14 cellular contexts compared by ENCODE assay signal in the genomic region with DNA sequence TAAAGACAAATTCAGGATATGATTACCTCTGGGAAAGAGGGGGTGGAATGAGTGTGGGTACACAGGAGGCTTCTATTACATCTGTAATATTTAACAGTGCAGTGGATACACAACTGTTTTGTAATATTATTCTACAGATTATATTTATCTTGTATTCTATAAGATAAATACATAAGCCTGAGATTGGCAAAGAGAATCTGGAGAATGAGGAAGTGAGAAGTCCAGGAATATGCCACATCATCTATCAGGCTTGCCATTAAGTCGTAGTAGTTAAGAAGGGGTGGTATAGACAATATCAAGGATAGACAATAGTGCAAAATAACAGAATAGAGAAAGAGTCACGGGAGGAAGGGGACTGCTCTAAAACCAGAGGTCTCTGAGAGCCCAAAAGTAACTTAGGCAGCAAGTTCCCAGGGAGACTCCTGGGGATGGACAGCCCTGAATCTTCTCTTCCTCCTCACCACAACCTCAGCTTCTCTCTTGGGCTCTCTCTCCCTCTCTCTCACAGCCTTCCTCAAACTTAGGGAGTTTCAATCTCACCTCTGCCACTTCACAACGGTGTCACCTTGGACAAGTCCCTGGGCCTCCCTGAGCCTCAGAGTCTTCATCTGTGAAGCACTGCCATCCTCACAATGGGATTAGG. TPM values are rescaled to one million over a fixed set of nuclear protein-coding genes. Genes with fewer than 3 reads are reported as not detected.
DNase-seq lines count a peak whose midpoint lies in the region; ATAC-seq and TF ChIP-seq lines count a peak whose summit lies in the region.
"Had no signal": no experiment of that assay in that cellular context is flagged by ENCODE, and none has a peak within 500 bp of the region (broad histone marks: within the 10 kb centered on the region; RNA-seq: fewer than 3 reads in every experiment).

No MANE protein-coding gene starts in this region.

- ATAC-seq in upper lobe of left lung (ENCODE audit: low FRiP score in 2 of 2) (peak in 1 of 2 donors; percentile 53), HG03025 (IDR thresholded peaks at IDR 0.05; ENCODE audit: low FRiP score, unreplicated experiment) (no peak)
- ATAC-seq: stimulated activated memory B cell treated with anti-CD40 and anti-IgM and Interleukin-4, amounts not matched to agents 10 μg/mL and 1 μg/mL and 100 μg/mL, for 72 hours had no signal

- H3K4me3 ChIP-seq in fibroblast of lung (replicated peaks in 1 of 4; ENCODE audit: control extremely low read depth in 1 of 4, insufficient read depth in 1 of 4, low read depth in 3 of 4, low read length in 4 of 4) = no peak overlapping the region
- H3K4me3 ChIP-seq in upper lobe of left lung = no peak overlapping the region

- 40 to 57% methylated on average over 3 of the region's 3 CpGs for WGBS in upper lobe of left lung, 2 donors

- TF ChIP-seq POLR2A in upper lobe of left lung (IDR thresholded peaks at IDR 0.05) = no peak

- H3K36me3 ChIP-seq in fibroblast of lung (ENCODE audit: control insufficient read depth, insufficient read depth, low read length) (no peaks in the 10 kb centered on the region), upper lobe of left lung (no peaks in the 10 kb centered on the region)
- H3K36me3 ChIP-seq: esophagus squamous epithelium had no signal

- no peaks in the 10 kb centered on the region for H3K4me1 ChIP-seq in fibroblast of lung (ENCODE audit: control insufficient read depth, extremely low read depth, insufficient read depth, low read length)
- peaks cover 0 to 15% (median 3%) of the 10 kb centered on the region in 4 donors for H3K4me1 ChIP-seq in upper lobe of left lung

- no peak overlapping the region for H3K9ac ChIP-seq in fibroblast of lung (ENCODE audit: insufficient read depth, low read length)

- H3K79me2 ChIP-seq in fibroblast of lung (ENCODE audit: control insufficient read depth, insufficient read depth, low read length) = no peaks in the 10 kb centered on the region

- peak; percentile 38 for DNase-seq in activated effector memory CD4-positive, alpha-beta T cell treated with anti-CD3 and anti-CD28 coated beads, Interleukin-2, amount 50 U/mL, for 16 hours
- no peak for DNase-seq in activated effector memory CD4-positive, alpha-beta T cell treated with Interleukin-2 at 50 U/mL for 16 hours
- DNase-seq in RPMI8226 (peak; percentile 20), fibroblast of lung (ENCODE audit: low read depth in 2 of 2) (no peak), upper lobe of left lung (no peak), NCI-H510A (lab: John Stamatoyannopoulos, UW) (no peak), HPDE6-E6E7 (ENCODE audit: extremely low spot score) (no peak)
- DNase-seq: cortex of kidney, esophagus squamous epithelium, hippocampal formation, NCI-H524 treated with DMSO at 0.1 percent for 48 hours, T-helper 2 cell had no signal

- H3K27ac ChIP-seq in fibroblast of lung (ENCODE audit: insufficient read depth, low read length) (no peak overlapping the region), upper lobe of left lung (peak overlapping the region; percentile 24 to 58 (median 42))

- H3K27me3 ChIP-seq in fibroblast of lung (ENCODE audit: control insufficient read depth, insufficient read depth, low read length) (no peaks in the 10 kb centered on the region), upper lobe of left lung (no peaks in the 10 kb centered on the region)
- H3K27me3 ChIP-seq: esophagus squamous epithelium had no signal

- peak overlapping the region; percentile 25 for H2AFZ ChIP-seq in fibroblast of lung (ENCODE audit: low read length)

- no peak for TF ChIP-seq EP300 in upper lobe of left lung (IDR thresholded peaks at IDR 0.05)

- H3K9me3 ChIP-seq in fibroblast of lung (ENCODE audit: control insufficient read depth, insufficient read depth, low read depth, low read length) (no peaks in the 10 kb centered on the region), upper lobe of left lung (no peaks in the 10 kb centered on the region)
- H3K9me3 ChIP-seq: esophagus squamous epithelium had no signal

- no peak overlapping the region for H3K4me2 ChIP-seq in fibroblast of lung (ENCODE audit: extremely low read depth, insufficient read depth, low read length)

- TF ChIP-seq CTCF in fibroblast of lung (conservative IDR thresholded peaks at IDR 0.05 in 1 of 2, IDR thresholded peaks at IDR 0.05 in 1 of 2; ENCODE audit: low read depth in 1 of 2, low read length in 2 of 2) (no peak), upper lobe of left lung (IDR thresholded peaks at IDR 0.05) (no peak)

- H4K20me1 ChIP-seq in fibroblast of lung (ENCODE audit: control insufficient read depth, extremely low read depth, insufficient read depth, low read length) = no peaks in the 10 kb centered on the region

RNA-seq across cellular contexts. Expression of a gene that starts 14.0 kb away (rescaled TPM):
- total RNA-seq in fibroblast of lung (under 0.01 TPM in 2 replicates), upper lobe of left lung (10 to 100 TPM; 10.5 to 42.3 (median 22.0) TPM)
- polyA plus RNA-seq in fibroblast of lung = 0.12 and 0.25 TPM in 2 replicates
- 0.08 TPM in 2 replicates for polyA plus RNA-seq in fibroblast of lung (2012)
- not detected in 2 replicates for polyA minus RNA-seq in fibroblast of lung (ENCODE audit: low replicate concordance)

RNA-seq across cellular contexts. Expression of a gene that starts 42.4 kb away (rescaled TPM):
- 56.1 and 57.0 TPM in 2 replicates for total RNA-seq in fibroblast of lung
- polyA plus RNA-seq in fibroblast of lung = 120 and 157 TPM in 2 replicates
- polyA plus RNA-seq in fibroblast of lung (2012) = 95.6 and 130 TPM in 2 replicates
- polyA minus RNA-seq in fibroblast of lung (ENCODE audit: low replicate concordance) = 37.7 and 63.8 TPM in 2 replicates
- total RNA-seq in upper lobe of left lung = 100 to 1,000 TPM in 2 of 6 donors, 10 to 100 TPM in 4; 50.0 to 107 (median 73.5) TPM

RNA-seq across cellular contexts. Expression of a gene that starts 45.5 kb away (rescaled TPM):
- total RNA-seq in fibroblast of lung (100 and 146 TPM in 2 replicates), upper lobe of left lung (100 to 1,000 TPM in 5 of 6 donors, 10 to 100 TPM in 1; 86.1 to 320 (median 186) TPM)
- 269 and 279 TPM in 2 replicates for polyA plus RNA-seq in fibroblast of lung
- polyA plus RNA-seq in fibroblast of lung (2012) = 333 and 339 TPM in 2 replicates
- polyA minus RNA-seq in fibroblast of lung (ENCODE audit: low replicate concordance) = 18.3 and 26.1 TPM in 2 replicates

Comparison
In these comparisons a context has a peak if more than half of its experiments do, and no peak if none do; other contexts are left out.
1. DNase-seq: peak in activated effector memory CD4-positive, alpha-beta T cell treated with anti-CD3 and anti-CD28 coated beads, Interleukin-2, amount 50 U/mL, for 16 hours (single experiment) and RPMI8226 (single experiment); none in activated effector memory CD4-positive, alpha-beta T cell treated with Interleukin-2 at 50 U/mL for 16 hours (single experiment), fibroblast of lung (0 of 2), upper lobe of left lung (0 of 2), NCI-H510A (single experiment) and HPDE6-E6E7 (single experiment).
2. RNA of a gene that starts 14.0 kb away (total RNA-seq): 10.5 to 42.3 TPM in upper lobe of left lung; under 0.01 TPM in fibroblast of lung; every median in the first group is over 10 times any median in the second.